In the genomic region with DNA sequence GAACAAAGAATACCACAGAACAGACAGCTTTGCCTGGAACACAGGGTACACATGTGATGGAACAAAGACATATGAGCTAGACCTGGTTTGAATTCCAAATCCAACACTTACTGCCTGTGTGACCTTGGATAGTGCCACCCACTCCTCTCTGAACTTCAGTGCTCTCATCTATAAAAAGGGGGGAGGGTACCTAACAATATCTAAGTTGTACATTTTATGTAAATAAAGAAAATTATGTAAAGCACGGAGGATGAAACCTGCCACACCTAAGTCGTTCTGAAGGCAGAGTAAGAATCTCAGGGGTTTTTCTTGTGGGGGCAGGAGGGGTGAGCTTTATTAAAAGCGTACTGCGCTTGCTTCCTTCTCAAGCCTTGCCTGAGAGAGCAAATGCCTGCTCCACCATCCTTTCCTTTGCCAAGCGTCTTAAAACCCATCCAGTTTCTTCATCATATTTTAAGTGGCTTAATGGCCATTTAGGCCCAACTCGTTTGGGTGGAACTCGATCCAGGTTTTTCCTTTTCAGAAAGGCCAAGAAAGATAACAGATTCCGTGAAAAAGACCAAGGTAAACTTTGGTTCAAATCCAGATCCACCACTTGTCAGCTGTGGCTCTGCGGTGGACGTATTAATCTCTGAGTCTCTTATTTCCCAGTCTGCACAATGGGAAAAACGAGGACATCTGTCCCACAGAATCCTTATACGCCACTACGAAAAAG, we compare ENCODE assay signal across 6 cellular contexts. TPM values are rescaled to one million over a fixed set of nuclear protein-coding genes. Genes with fewer than 3 reads are reported as not detected.
DNase-seq lines count a peak whose midpoint lies in the region; ATAC-seq, FAIRE-seq and TF ChIP-seq lines count a peak whose summit lies in the region.

No MANE protein-coding gene starts in this region.

- CTCF ChIA-PET in GM12878 (lab: Yijun Ruan, JAX), result interaction anchor here (0.8 to 4.5 kb wide), 9 partner anchors 11 to 140 kb away, joined by 3 to 17 read pairs (median 7); no protein-coding TSS in a partner anchor

- peak overlapping the region; percentile 94 to 100 (median 99) for H3K27ac Mint-ChIP-seq in naive thymus-derived CD8-positive, alpha-beta T cell

- RAD21 ChIA-PET in GM12878 (lab: Charles Lee; ENCODE audit: unreplicated experiment), result interaction anchor here (0.5 to 1.8 kb wide), 4 partner anchors 23 to 140 kb away, joined by 3 to 8 read pairs (median 3); a partner anchor contains a TSS

- FAIRE-seq in GM12878 (lab: Jason Lieb, UNC), result no peak

- no peak for TF ChIP-seq CTCF in GM12878 (IDR thresholded peaks at IDR 0.05 in 2 of 3, conservative IDR thresholded peaks at IDR 0.05 in 1 of 3; ENCODE audit: control insufficient read depth in 2 of 3, extremely low read depth in 1 of 3, insufficient read depth in 1 of 3, low read depth in 3 of 3, low read length in 3 of 3)

- TF ChIP-seq POLR2A in GM12878 (IDR thresholded peaks at IDR 0.05; ENCODE audit: low read depth, low read length), result no peak

- peak overlapping the region; percentile 92 for H3K9ac ChIP-seq in HUES6 (ENCODE audit: low read length)
- H3K9ac ChIP-seq in GM12878 (ENCODE audit: control insufficient read depth, insufficient read depth, low read length), result peak overlapping the region; percentile 98

- H3K36me3 Mint-ChIP-seq in naive thymus-derived CD8-positive, alpha-beta T cell, result peaks cover 26 to 41% (median 34%) of the 10 kb centered on the region in 3 donors

- H4K20me1 ChIP-seq in GM12878 (ENCODE audit: control insufficient read depth, insufficient read depth), result peaks cover 5% of the 10 kb centered on the region; the same call in 1 of the 2 replicates

- H3K4me2 ChIP-seq in GM12878 (ENCODE audit: control insufficient read depth, insufficient read depth), result peak overlapping the region; percentile 89

- 1% methylated on average over 13 of the region's 13 CpGs for WGBS in GM12878 (ENCODE audit: insufficient coverage, insufficient replicate concordance, low lambda C conversion rate, missing lambda C conversion rate)

- DNase-seq in GM12878 (ENCODE audit: low read depth, low spot score), result no peak
- DNase-seq in naive thymus-derived CD8-positive, alpha-beta T cell, result peak in 5 of 10 donors; percentile 4 to 61 (median 49)
- DNase-seq in NOMO-1 treated with DMSO at 0.1 percent for 48 hours (lab: John Stamatoyannopoulos, UW; ENCODE audit: unreplicated experiment), result no peak
- DNase-seq in KG1 (lab: John Stamatoyannopoulos, UW), result no peak

- in situ Hi-C loops in GM12878 (cut with MboI), result no loop called here

- H3K27ac ChIP-seq in HUES6 (ENCODE audit: low read depth, low read length) (peak overlapping the region; percentile 35; the same call in 1 of the 2 replicates), GM12878 (ENCODE audit: control insufficient read depth, insufficient read depth) (peak overlapping the region; percentile 96)

- peak overlapping the region; percentile 98 for H2AFZ ChIP-seq in GM12878 (ENCODE audit: control insufficient read depth, low read depth, low read length)

- peaks cover 37% of the 10 kb centered on the region for H3K36me3 ChIP-seq in HUES6 (ENCODE audit: control insufficient read depth, insufficient read depth, low read length)
- H3K36me3 ChIP-seq in GM12878 (ENCODE audit: control insufficient read depth in 2 of 2, insufficient read depth in 2 of 2, low read length in 1 of 2), result peaks cover 0 to 20% of the 10 kb centered on the region in 2 experiments; a peak in 3 of 4 replicates

- POLR2A ChIA-PET in GM12878 (lab: Charles Lee), result interaction anchor here (1.1 to 3.0 kb wide), 2 partner anchors 15 to 23 kb away, joined by 3 to 14 read pairs; no protein-coding TSS in a partner anchor
- POLR2A ChIA-PET in naive thymus-derived CD8-positive, alpha-beta T cell (lab: Charles Lee), result interaction anchor here (0.7 to 2.8 kb wide), 9 partner anchors 12 to 1077 kb away, joined by 3 to 18 read pairs (median 3); a partner anchor contains a TSS

- H3K4me3 ChIP-seq in HUES6 (ENCODE audit: low read depth, low read length) (peak overlapping the region; percentile 74), GM12878 (peak overlapping the region; percentile 72)

- SMC1A ChIA-PET in GM12878 (lab: Charles Lee; ENCODE audit: uncharacterized antibody, unreplicated experiment), result interaction anchor here (1.0 to 2.8 kb wide), 7 partner anchors 11 to 140 kb away, joined by 3 to 10 read pairs (median 4); a partner anchor contains a TSS

- H3K4me1 Mint-ChIP-seq in naive thymus-derived CD8-positive, alpha-beta T cell, result peaks cover 33 to 62% (median 56%) of the 10 kb centered on the region in 4 donors

- TF ChIP-seq EP300 in GM12878 (IDR thresholded peaks at IDR 0.05; ENCODE audit: borderline replicate concordance in 1 of 2, control insufficient read depth in 1 of 2, low read depth in 2 of 2, low read length in 2 of 2), result no peak

- peaks cover 19% of the 10 kb centered on the region; the same call in 1 of the 2 replicates for H3K9me3 ChIP-seq in HUES6 (ENCODE audit: control insufficient read depth, insufficient read depth, low read depth, low read length)
- H3K9me3 ChIP-seq in GM12878 (replicated peaks; ENCODE audit: control insufficient read depth, insufficient read depth, low read length), result peaks cover 12% of the 10 kb centered on the region

- H3K4me1 ChIP-seq in HUES6 (ENCODE audit: control insufficient read depth, insufficient read depth, low read length) (peaks cover 13% of the 10 kb centered on the region; the same call in 1 of the 2 replicates), GM12878 (ENCODE audit: control insufficient read depth, insufficient read depth, low read length) (peaks cover 3% of the 10 kb centered on the region)

- H3K27me3 ChIP-seq in HUES6 (ENCODE audit: control insufficient read depth, insufficient read depth, low read length) (no peaks in the 10 kb centered on the region), GM12878 (replicated peaks in 1 of 2; ENCODE audit: control insufficient read depth in 2 of 2, insufficient read depth in 2 of 2, low read length in 1 of 2) (no peaks in the 10 kb centered on the region)

- H3K9me3 Mint-ChIP-seq in naive thymus-derived CD8-positive, alpha-beta T cell, result peaks cover 0 to 7% (median 7%) of the 10 kb centered on the region in 9 donors

- TF ChIP-seq RAD21 in GM12878 (IDR thresholded peaks at IDR 0.05; ENCODE audit: insufficient read depth, low read depth, low read length), result no peak

- BruUV-seq in GM12878 (replicated peaks; lab: Mats Ljungman, UMichigan), result no TSS peak

- no peaks in the 10 kb centered on the region for H3K27me3 Mint-ChIP-seq in naive thymus-derived CD8-positive, alpha-beta T cell

- peak overlapping the region; percentile 89 to 100 (median 99) for H3K4me3 Mint-ChIP-seq in naive thymus-derived CD8-positive, alpha-beta T cell

- ATAC-seq in GM12878 (peak; percentile 28), GM21786 (IDR thresholded peaks at IDR 0.05; ENCODE audit: unreplicated experiment) (no peak)
- ATAC-seq in naive thymus-derived CD8-positive, alpha-beta T cell, result peak in 1 of 2 donors; percentile 43

- intact Hi-C loops in GM12878 (cut with micrococcal nuclease; ENCODE audit: unreplicated experiment), result loop anchor here (5.0 kb wide), 1 partner anchor 103 kb away; a partner anchor contains a TSS

- peaks cover 65% of the 10 kb centered on the region for H3K79me2 ChIP-seq in GM12878 (ENCODE audit: control insufficient read depth, insufficient read depth, low read length)

RNA-seq across cellular contexts. Expression of a gene that starts 1.0 kb away (rescaled TPM):
- 121 and 123 TPM in 2 replicates for total RNA-seq in GM12878 (2013; cell fraction: nucleolus; rRNA removed)
- total RNA-seq in GM12878 (2014; rRNA removed) (143 and 161 TPM in 2 replicates), GM12878 (2014; rRNA removed; fragmentation: Illumina TruSeq; extraction: Trizol) (159 and 183 TPM in 2 replicates), GM12878 (2021) (179 and 186 TPM in 2 replicates)
- polyA plus RNA-seq in GM12878 (2011; ENCODE audit: low read depth), result 168 TPM
- polyA plus RNA-seq in GM12878 (2011; rRNA removed) (216 and 229 TPM in 2 replicates), GM12878 (2014; fragmentation: Illumina TruSeq; extraction: Trizol) (266 and 322 TPM in 2 replicates), GM12878 (2014; fragmentation: Nextera tagmentation; extraction: Ambion mirVana) (100 to 1,000 TPM; 137 to 176 TPM), GM12878 (2014; rRNA removed) (142 and 153 TPM in 2 replicates), GM12878 (2016; fragmentation: Nextera tagmentation; extraction: Ambion mirVana) (100 to 1,000 TPM; 208 to 216 TPM)
- 180 and 182 TPM in 2 replicates for polyA plus RNA-seq in GM12878 (2011; cell fraction: cytosol; rRNA removed)
- polyA plus RNA-seq in GM12878 (2011; cell fraction: nucleus; rRNA removed), result 183 and 191 TPM in 2 replicates
- 136 and 143 TPM in 2 replicates for polyA plus RNA-seq in GM12878 (2012)
- 137 and 152 TPM in 2 replicates for polyA minus RNA-seq in GM12878 (2011; rRNA and poly(A)+ RNA removed)
- polyA minus RNA-seq in GM12878 (2011; cell fraction: cytosol; rRNA and poly(A)+ RNA removed), result 43.4 and 65.5 TPM in 2 replicates
- 49.4 and 61.3 TPM in 2 replicates for polyA minus RNA-seq in GM12878 (2011; cell fraction: nucleus; rRNA and poly(A)+ RNA removed)
- 100 to 1,000 TPM; 315 to 319 TPM for total RNA-seq in naive thymus-derived CD8-positive, alpha-beta T cell
- polyA plus RNA-seq in naive thymus-derived CD8-positive, alpha-beta T cell, result 100 to 1,000 TPM; 185 to 274 (median 244) TPM

RNA-seq across cellular contexts. Expression of a gene that starts 1.1 kb away (rescaled TPM):
- 3.7 and 8.2 TPM in 2 replicates for total RNA-seq in GM12878 (2013; cell fraction: nucleolus; rRNA removed)
- total RNA-seq in GM12878 (2014; rRNA removed) (22.0 and 29.9 TPM in 2 replicates), GM12878 (2014; rRNA removed; fragmentation: Illumina TruSeq; extraction: Trizol) (22.5 and 28.1 TPM in 2 replicates), GM12878 (2021) (34.7 TPM in 2 replicates)
- 42.2 TPM for polyA plus RNA-seq in GM12878 (2011; ENCODE audit: low read depth)
- polyA plus RNA-seq in GM12878 (2011; rRNA removed) (17.5 and 22.1 TPM in 2 replicates), GM12878 (2014; fragmentation: Illumina TruSeq; extraction: Trizol) (10.1 and 17.4 TPM in 2 replicates), GM12878 (2014; fragmentation: Nextera tagmentation; extraction: Ambion mirVana) (10 to 100 TPM; 27.3 to 28.2 TPM), GM12878 (2014; rRNA removed) (28.0 and 33.0 TPM in 2 replicates), GM12878 (2016; fragmentation: Nextera tagmentation; extraction: Ambion mirVana) (10 to 100 TPM; 34.3 to 38.8 TPM)
- 33.2 and 37.0 TPM in 2 replicates for polyA plus RNA-seq in GM12878 (2011; cell fraction: cytosol; rRNA removed)
- 21.6 and 22.1 TPM in 2 replicates for polyA plus RNA-seq in GM12878 (2011; cell fraction: nucleus; rRNA removed)
- 15.9 and 21.6 TPM in 2 replicates for polyA plus RNA-seq in GM12878 (2012)
- polyA minus RNA-seq in GM12878 (2011; rRNA and poly(A)+ RNA removed), result 5.0 and 7.4 TPM in 2 replicates
- 3.3 and 4.0 TPM in 2 replicates for polyA minus RNA-seq in GM12878 (2011; cell fraction: cytosol; rRNA and poly(A)+ RNA removed)
- polyA minus RNA-seq in GM12878 (2011; cell fraction: nucleus; rRNA and poly(A)+ RNA removed), result 3.7 and 5.1 TPM in 2 replicates
- 1 to 10 TPM; 6.9 to 8.4 TPM for total RNA-seq in naive thymus-derived CD8-positive, alpha-beta T cell
- polyA plus RNA-seq in naive thymus-derived CD8-positive, alpha-beta T cell, result 1 to 10 TPM; 4.3 to 7.9 (median 6.6) TPM

RNA-seq across cellular contexts. Expression of a gene that starts 30.5 kb away (rescaled TPM):
- 0.73 and 0.90 TPM in 2 replicates for total RNA-seq in GM12878 (2013; cell fraction: nucleolus; rRNA removed)
- total RNA-seq in GM12878 (2014; rRNA removed) (1.6 TPM in 2 replicates), GM12878 (2014; rRNA removed; fragmentation: Illumina TruSeq; extraction: Trizol) (0.97 and 1.4 TPM in 2 replicates), GM12878 (2021) (2.0 and 2.9 TPM in 2 replicates)
- 0.09 TPM for polyA plus RNA-seq in GM12878 (2011; ENCODE audit: low read depth)
- polyA plus RNA-seq in GM12878 (2011; rRNA removed) (31.3 and 45.5 TPM in 2 replicates), GM12878 (2014; fragmentation: Illumina TruSeq; extraction: Trizol) (1.1 and 1.5 TPM in 2 replicates), GM12878 (2014; fragmentation: Nextera tagmentation; extraction: Ambion mirVana) (1 to 10 TPM; 3.7 to 4.7 TPM), GM12878 (2014; rRNA removed) (1.3 TPM in 2 replicates), GM12878 (2016; fragmentation: Nextera tagmentation; extraction: Ambion mirVana) (1 to 10 TPM; 3.8 to 5.2 TPM)
- 130 and 135 TPM in 2 replicates for polyA plus RNA-seq in GM12878 (2011; cell fraction: cytosol; rRNA removed)
- 37.2 and 43.7 TPM in 2 replicates for polyA plus RNA-seq in GM12878 (2011; cell fraction: nucleus; rRNA removed)
- polyA plus RNA-seq in GM12878 (2012), result 1.1 and 1.4 TPM in 2 replicates
- 19.4 and 36.6 TPM in 2 replicates for polyA minus RNA-seq in GM12878 (2011; rRNA and poly(A)+ RNA removed)
- 4.9 and 6.5 TPM in 2 replicates for polyA minus RNA-seq in GM12878 (2011; cell fraction: cytosol; rRNA and poly(A)+ RNA removed)
- polyA minus RNA-seq in GM12878 (2011; cell fraction: nucleus; rRNA and poly(A)+ RNA removed), result 4.4 and 5.1 TPM in 2 replicates
- 1 to 10 TPM in 1 of 2 experiments, not detected in 1; 1.8 TPM for total RNA-seq in naive thymus-derived CD8-positive, alpha-beta T cell
- polyA plus RNA-seq in naive thymus-derived CD8-positive, alpha-beta T cell, result not detected

RNA-seq across cellular contexts. Expression of a gene that starts 49.4 kb away (rescaled TPM):
- total RNA-seq in GM12878 (2013; cell fraction: nucleolus; rRNA removed), result 7.1 and 11.9 TPM in 2 replicates
- total RNA-seq in GM12878 (2014; rRNA removed) (109 and 134 TPM in 2 replicates), GM12878 (2014; rRNA removed; fragmentation: Illumina TruSeq; extraction: Trizol) (46.9 and 54.2 TPM in 2 replicates), GM12878 (2021) (59.5 and 66.9 TPM in 2 replicates)
- polyA plus RNA-seq in GM12878 (2011; ENCODE audit: low read depth), result 39.6 TPM
- polyA plus RNA-seq in GM12878 (2011; rRNA removed) (21.0 and 41.9 TPM in 2 replicates), GM12878 (2014; fragmentation: Illumina TruSeq; extraction: Trizol) (8.9 and 31.9 TPM in 2 replicates), GM12878 (2014; fragmentation: Nextera tagmentation; extraction: Ambion mirVana) (10 to 100 TPM; 26.6 to 61.2 TPM), GM12878 (2014; rRNA removed) (121 and 126 TPM in 2 replicates), GM12878 (2016; fragmentation: Nextera tagmentation; extraction: Ambion mirVana) (10 to 100 TPM; 80.4 to 81.8 TPM)
- polyA plus RNA-seq in GM12878 (2011; cell fraction: cytosol; rRNA removed), result 113 and 133 TPM in 2 replicates
- polyA plus RNA-seq in GM12878 (2011; cell fraction: nucleus; rRNA removed), result 49.5 and 53.8 TPM in 2 replicates
- 99.3 and 161 TPM in 2 replicates for polyA plus RNA-seq in GM12878 (2012)
- 15.3 and 34.3 TPM in 2 replicates for polyA minus RNA-seq in GM12878 (2011; rRNA and poly(A)+ RNA removed)
- 10.2 and 11.0 TPM in 2 replicates for polyA minus RNA-seq in GM12878 (2011; cell fraction: cytosol; rRNA and poly(A)+ RNA removed)
- polyA minus RNA-seq in GM12878 (2011; cell fraction: nucleus; rRNA and poly(A)+ RNA removed), result 10.2 and 18.1 TPM in 2 replicates
- 10 to 100 TPM; 27.5 to 29.5 TPM for total RNA-seq in naive thymus-derived CD8-positive, alpha-beta T cell
- polyA plus RNA-seq in naive thymus-derived CD8-positive, alpha-beta T cell, result 10 to 100 TPM; 59.3 to 86.5 (median 64.2) TPM

RNA-seq across cellular contexts. Expression of a gene that starts 53.9 kb away (rescaled TPM):
- total RNA-seq in GM12878 (2013; cell fraction: nucleolus; rRNA removed), result 1.3 and 3.2 TPM in 2 replicates
- total RNA-seq in GM12878 (2014; rRNA removed) (0.49 and 0.56 TPM in 2 replicates), GM12878 (2014; rRNA removed; fragmentation: Illumina TruSeq; extraction: Trizol) (0.40 and 0.46 TPM in 2 replicates), GM12878 (2021) (0.46 and 0.77 TPM in 2 replicates)
- polyA plus RNA-seq in GM12878 (2011; ENCODE audit: low read depth), result 0.43 TPM
- polyA plus RNA-seq in GM12878 (2011; rRNA removed) (0.36 and 0.48 TPM in 2 replicates), GM12878 (2014; fragmentation: Illumina TruSeq; extraction: Trizol) (0.41 and 0.47 TPM in 2 replicates), GM12878 (2014; fragmentation: Nextera tagmentation; extraction: Ambion mirVana) (under 1 TPM; 0.05 to 0.18 TPM), GM12878 (2014; rRNA removed) (0.26 and 0.49 TPM in 2 replicates), GM12878 (2016; fragmentation: Nextera tagmentation; extraction: Ambion mirVana) (under 1 TPM; 0.25 to 0.82 TPM)
- 0.90 and 0.97 TPM in 2 replicates for polyA plus RNA-seq in GM12878 (2011; cell fraction: cytosol; rRNA removed)
- polyA plus RNA-seq in GM12878 (2011; cell fraction: nucleus; rRNA removed), result 0.73 and 1.1 TPM in 2 replicates
- 0.46 and 0.51 TPM in 2 replicates for polyA plus RNA-seq in GM12878 (2012)
- polyA minus RNA-seq in GM12878 (2011; rRNA and poly(A)+ RNA removed), result 1.1 and 1.3 TPM in 2 replicates
- 0.42 TPM in 1 of 2 replicates, not detected in the other for polyA minus RNA-seq in GM12878 (2011; cell fraction: cytosol; rRNA and poly(A)+ RNA removed)
- polyA minus RNA-seq in GM12878 (2011; cell fraction: nucleus; rRNA and poly(A)+ RNA removed), result 0.48 and 0.67 TPM in 2 replicates
- under 1 TPM; 0.16 to 0.22 TPM for total RNA-seq in naive thymus-derived CD8-positive, alpha-beta T cell
- under 1 TPM; 0.10 to 0.23 (median 0.11) TPM for polyA plus RNA-seq in naive thymus-derived CD8-positive, alpha-beta T cell
